Comparison of ENCODE assay signal across 35 cellular contexts in genomic region chr9:10272830-10273229, GRCh38.
"Had no signal": no experiment of that assay in that cellular context is flagged by ENCODE, and none has a peak within 500 bp of the region (broad histone marks: within the 10 kb centered on the region; RNA-seq: fewer than 3 reads in every experiment).

No MANE protein-coding gene starts in this region.

- H3K4me3 ChIP-seq: adrenal gland, ascending aorta, body of pancreas, breast epithelium had no signal

- H3K9me3 Mint-ChIP-seq: activated naive CD4-positive, alpha-beta T cell treated with anti-CD3 and anti-CD28 coated beads, Interleukin-2, amount 10 ng/mL, durations not matched to agents 7 days and 5 days; activated naive CD4-positive, alpha-beta T cell treated with anti-CD3 and anti-CD28 coated beads, Interleukin-2, amount 50 U/mL, for 24 hours; activated naive CD8-positive, alpha-beta T cell treated with anti-CD3 and anti-CD28 coated beads for 36 hours; activated naive CD8-positive, alpha-beta T cell treated with anti-CD3 and anti-CD28 coated beads, Interleukin-2, amount 10 ng/mL, durations not matched to agents 7 days and 5 days; activated T-helper 1 cell treated with anti-CD3 and anti-CD28 coated beads, Interleukin-12 subunit alpha, Interleukin-12 subunit beta, Interleukin-2, Interleukin-4 antibody, amounts not matched to agents 30 ng/mL and 10 ng/mL and 1 ng/mL, durations not matched to agents 14 hours and 24 hours and 36 hours; brain had no signal

- ATAC-seq: activated naive CD4-positive, alpha-beta T cell treated with anti-CD3 and anti-CD28 coated beads, Interleukin-2, amount 50 U/mL, for 72 hours; activated T-cell treated with anti-CD3 and anti-CD28 coated beads, Interleukin-2, amount 50 U/mL, for 4 hours; activated T-cell treated with anti-CD3 and anti-CD28 coated beads, Interleukin-2, amount 50 U/mL, for 72 hours; activated T-helper 17 cell treated with anti-CD3 and anti-CD28 coated beads, Interleukin-2, amount 50 U/mL, for 72 hours; body of pancreas had no signal

- H3K9me3 ChIP-seq: adrenal gland, ascending aorta, body of pancreas, breast epithelium had no signal

- H3K4me1 ChIP-seq: adrenal gland, ascending aorta, breast epithelium had no signal

- H3K4me1 Mint-ChIP-seq: activated naive CD4-positive, alpha-beta T cell treated with anti-CD3 and anti-CD28 coated beads, Interleukin-2, amount 10 ng/mL, durations not matched to agents 7 days and 5 days; activated naive CD4-positive, alpha-beta T cell treated with anti-CD3 and anti-CD28 coated beads, Interleukin-2, amount 50 U/mL, for 24 hours; activated naive CD8-positive, alpha-beta T cell treated with anti-CD3 and anti-CD28 coated beads for 36 hours; activated T-helper 17 cell treated with anti-CD3 and anti-CD28 coated beads, Interleukin-2, amount 50 U/mL, for 72 hours; central memory CD8-positive, alpha-beta T cell had no signal

- H3K27me3 ChIP-seq: adrenal gland, ascending aorta, body of pancreas, brain microvascular endothelial cell, breast epithelium had no signal

- H3K27ac ChIP-seq: adrenal gland, ascending aorta, body of pancreas, brain microvascular endothelial cell, breast epithelium had no signal

- H3K36me3 Mint-ChIP-seq: activated naive CD4-positive, alpha-beta T cell treated with anti-CD3 and anti-CD28 coated beads, Interleukin-2, amount 10 ng/mL, durations not matched to agents 7 days and 5 days; activated naive CD4-positive, alpha-beta T cell treated with anti-CD3 and anti-CD28 coated beads, Interleukin-2, amount 50 U/mL, for 24 hours; activated naive CD4-positive, alpha-beta T cell treated with anti-CD3 and anti-CD28 coated beads, Interleukin-2, amount 50 U/mL, for 72 hours; activated naive CD8-positive, alpha-beta T cell; activated naive CD8-positive, alpha-beta T cell treated with anti-CD3 and anti-CD28 coated beads for 36 hours; activated naive CD8-positive, alpha-beta T cell treated with anti-CD3 and anti-CD28 coated beads, Interleukin-2, amount 10 ng/mL, durations not matched to agents 7 days and 5 days; brain had no signal

- H3K36me3 ChIP-seq: adrenal gland, ascending aorta, brain microvascular endothelial cell, breast epithelium had no signal

- DNase-seq: activated effector memory CD4-positive, alpha-beta T cell treated with Interleukin-2 at 50 U/mL for 16 hours; activated gamma-delta T cell; activated gamma-delta T cell treated with Interleukin-2 at 50 U/mL for 16 hours; activated naive CD4-positive, alpha-beta T cell; activated naive CD4-positive, alpha-beta T cell treated with anti-CD3 and anti-CD28 coated beads for 36 hours; activated naive CD4-positive, alpha-beta T cell treated with anti-CD3 and anti-CD28 coated beads, Interleukin-2, amount 10 ng/mL, durations not matched to agents 7 days and 5 days; activated naive CD4-positive, alpha-beta T cell treated with anti-CD3 and anti-CD28 coated beads, Interleukin-2, amount 50 U/mL, for 16 hours; activated naive CD4-positive, alpha-beta T cell treated with Interleukin-2 at 50 U/mL for 16 hours; activated naive CD8-positive, alpha-beta T cell treated with anti-CD3 and anti-CD28 coated beads for 36 hours; activated naive CD8-positive, alpha-beta T cell treated with anti-CD3 and anti-CD28 coated beads, Interleukin-2, amount 10 ng/mL, durations not matched to agents 7 days and 5 days; activated T-cell treated with anti-CD3 and anti-CD28 coated beads, Interleukin-2, amount 50 U/mL, for 1 hour; activated T-cell treated with anti-CD3 and anti-CD28 coated beads, Interleukin-2, amount 50 U/mL, for 24 hours; activated T-cell treated with anti-CD3 and anti-CD28 coated beads, Interleukin-2, amount 50 U/mL, for 4 hours; activated T-cell treated with anti-CD3 and anti-CD28 coated beads, Interleukin-2, amount 50 U/mL, for 48 hours; activated T-cell treated with anti-CD3 and anti-CD28 coated beads, Interleukin-2, amount 50 U/mL, for 72 hours; adrenal gland; amniotic stem cell; amygdala; anterior cingulate cortex; aorta; body of pancreas; brain microvascular endothelial cell; caudate nucleus; central memory CD4-positive, alpha-beta T cell; cerebellar nuclear complex had no signal

- H3K27me3 Mint-ChIP-seq: activated naive CD4-positive, alpha-beta T cell treated with anti-CD3 and anti-CD28 coated beads, Interleukin-2, amount 10 ng/mL, durations not matched to agents 7 days and 5 days; activated naive CD4-positive, alpha-beta T cell treated with anti-CD3 and anti-CD28 coated beads, Interleukin-2, amount 50 U/mL, for 24 hours; activated naive CD8-positive, alpha-beta T cell; activated naive CD8-positive, alpha-beta T cell treated with anti-CD3 and anti-CD28 coated beads for 36 hours; activated naive CD8-positive, alpha-beta T cell treated with anti-CD3 and anti-CD28 coated beads, Interleukin-2, amount 10 ng/mL, durations not matched to agents 7 days and 5 days; activated T-cell treated with anti-CD3 and anti-CD28 coated beads, Interleukin-2, amount 50 U/mL, for 24 hours; activated T-helper 17 cell treated with anti-CD3 and anti-CD28 coated beads, Interleukin-2, amount 50 U/mL, for 72 hours; central memory CD8-positive, alpha-beta T cell had no signal

- H3K27ac Mint-ChIP-seq: activated naive CD4-positive, alpha-beta T cell treated with anti-CD3 and anti-CD28 coated beads for 36 hours; activated naive CD4-positive, alpha-beta T cell treated with anti-CD3 and anti-CD28 coated beads, Interleukin-2, amount 10 ng/mL, durations not matched to agents 7 days and 5 days; activated naive CD4-positive, alpha-beta T cell treated with anti-CD3 and anti-CD28 coated beads, Interleukin-2, amount 50 U/mL, for 24 hours; activated naive CD4-positive, alpha-beta T cell treated with anti-CD3 and anti-CD28 coated beads, Interleukin-2, amount 50 U/mL, for 72 hours; activated naive CD8-positive, alpha-beta T cell; activated naive CD8-positive, alpha-beta T cell treated with anti-CD3 and anti-CD28 coated beads for 36 hours; activated naive CD8-positive, alpha-beta T cell treated with anti-CD3 and anti-CD28 coated beads, Interleukin-2, amount 10 ng/mL, durations not matched to agents 7 days and 5 days; activated T-cell treated with anti-CD3 and anti-CD28 coated beads, Interleukin-2, amount 50 U/mL, for 24 hours; activated T-cell treated with anti-CD3 and anti-CD28 coated beads, Interleukin-2, amount 50 U/mL, for 72 hours; activated T-helper 1 cell treated with anti-CD3 and anti-CD28 coated beads, Interleukin-12 subunit alpha, Interleukin-12 subunit beta, Interleukin-2, Interleukin-4 antibody, amounts not matched to agents 30 ng/mL and 10 ng/mL and 1 ng/mL, durations not matched to agents 14 hours and 24 hours and 36 hours; activated T-helper 17 cell treated with anti-CD3 and anti-CD28 coated beads, Interleukin-2, amount 50 U/mL, for 72 hours; activated T-helper 2 cell treated with anti-CD3 and anti-CD28 coated beads, Interferon-gamma antibody, Interleukin-2, Interleukin-4, amounts not matched to agents 10 μg/mL and 5 μg/mL and 100 μg/mL, durations not matched to agents 14 hours and 24 hours and 36 hours; brain had no signal

- H3K4me3 Mint-ChIP-seq: activated naive CD4-positive, alpha-beta T cell treated with anti-CD3 and anti-CD28 coated beads for 36 hours; activated naive CD4-positive, alpha-beta T cell treated with anti-CD3 and anti-CD28 coated beads, Interleukin-2, amount 10 ng/mL, durations not matched to agents 7 days and 5 days; activated naive CD4-positive, alpha-beta T cell treated with anti-CD3 and anti-CD28 coated beads, Interleukin-2, amount 50 U/mL, for 24 hours; activated naive CD8-positive, alpha-beta T cell; activated naive CD8-positive, alpha-beta T cell treated with anti-CD3 and anti-CD28 coated beads for 36 hours; activated naive CD8-positive, alpha-beta T cell treated with anti-CD3 and anti-CD28 coated beads, Interleukin-2, amount 10 ng/mL, durations not matched to agents 7 days and 5 days; activated T-cell treated with anti-CD3 and anti-CD28 coated beads, Interleukin-2, amount 50 U/mL, for 24 hours; activated T-cell treated with anti-CD3 and anti-CD28 coated beads, Interleukin-2, amount 50 U/mL, for 4 hours; activated T-cell treated with anti-CD3 and anti-CD28 coated beads, Interleukin-2, amount 50 U/mL, for 72 hours; activated T-helper 1 cell treated with anti-CD3 and anti-CD28 coated beads, Interleukin-12 subunit alpha, Interleukin-12 subunit beta, Interleukin-2, Interleukin-4 antibody, amounts not matched to agents 30 ng/mL and 10 ng/mL and 1 ng/mL, durations not matched to agents 14 hours and 24 hours and 36 hours; activated T-helper 17 cell treated with anti-CD3 and anti-CD28 coated beads, Interleukin-2, amount 50 U/mL, for 72 hours; brain; central memory CD8-positive, alpha-beta T cell had no signal
